18 cellular contexts compared by ENCODE assay signal in the genomic region with DNA sequence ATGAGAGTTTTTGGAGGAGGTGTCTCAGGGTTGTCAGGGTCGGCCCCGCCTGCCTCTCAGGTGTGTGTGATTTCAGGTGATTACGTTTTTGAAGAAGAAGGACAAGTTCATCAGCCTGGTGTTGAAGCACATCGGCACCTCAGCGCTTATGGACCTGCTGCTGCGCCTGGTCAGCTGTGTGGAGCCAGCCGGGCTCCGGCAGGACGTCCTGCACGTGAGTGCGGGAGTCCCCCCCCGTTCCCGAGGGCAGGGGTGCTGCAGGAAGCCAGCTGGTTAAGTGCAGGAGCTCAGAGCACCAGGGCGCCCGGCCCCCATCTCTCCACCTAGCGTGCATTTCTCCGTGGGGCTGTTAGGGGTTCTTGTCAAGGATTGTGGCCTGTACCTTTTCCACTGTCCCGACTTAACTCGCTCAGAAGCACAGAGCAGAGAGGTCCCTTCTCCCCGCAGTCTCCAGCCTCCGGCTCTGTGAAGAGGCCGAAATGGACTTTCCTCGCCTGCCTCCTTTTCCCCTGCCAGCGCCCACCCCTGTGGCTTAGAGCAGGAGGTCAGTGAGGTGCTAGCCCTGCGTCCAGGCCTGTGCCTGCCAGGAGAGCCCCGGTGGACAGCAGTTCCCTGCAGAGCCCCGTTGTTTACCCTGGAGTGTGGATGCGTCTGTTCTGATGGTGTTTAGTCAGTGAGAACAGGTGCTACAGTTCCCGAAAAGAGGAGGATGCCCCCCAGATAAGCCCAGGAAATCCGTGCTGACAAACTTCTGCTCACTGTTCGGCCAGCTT.
DNase-seq lines count a peak whose midpoint lies in the region; ATAC-seq, FAIRE-seq and TF ChIP-seq lines count a peak whose summit lies in the region.
"Had no signal": no experiment of that assay in that cellular context is flagged by ENCODE, and none has a peak within 500 bp of the region (broad histone marks: within the 10 kb centered on the region; RNA-seq: fewer than 3 reads in every experiment).

No MANE protein-coding gene starts in this region.

- TF ChIP-seq POLR2A in HCT116 (IDR thresholded peaks at IDR 0.05; ENCODE audit: borderline replicate concordance, extremely low read depth, insufficient read depth, insufficient read length): no peak
- TF ChIP-seq POLR2A in H1 (IDR thresholded peaks at IDR 0.05; ENCODE audit: control extremely low read depth in 1 of 2, low read depth in 2 of 2, low read length in 2 of 2): no peak

- no peak for TF ChIP-seq CTCF in HCT116 (IDR thresholded peaks at IDR 0.05 in 2 of 3, conservative IDR thresholded peaks at IDR 0.05 in 1 of 3; ENCODE audit: borderline replicate concordance in 1 of 3, insufficient read depth in 1 of 3, low read depth in 2 of 3, low read length in 2 of 3)
- no peak for TF ChIP-seq CTCF in H1 (IDR thresholded peaks at IDR 0.05; ENCODE audit: control extremely low read depth in 1 of 3, insufficient read depth in 1 of 3, low read depth in 1 of 3, low read length in 3 of 3)

- H3K79me2 ChIP-seq in HCT116 (ENCODE audit: insufficient read depth, low read length) (no peaks in the 10 kb centered on the region), H1 (ENCODE audit: control insufficient read depth in 1 of 2, insufficient read depth in 2 of 2, low read length in 2 of 2) (no peaks in the 10 kb centered on the region)

- H3K4me2 ChIP-seq in HCT116 (ENCODE audit: low read length) (no peak overlapping the region), H1 (ENCODE audit: insufficient read depth in 1 of 2, low read depth in 2 of 2, low read length in 2 of 2) (no peak overlapping the region), neuronal stem cell (ENCODE audit: insufficient read depth, low read length, poor library complexity, severe bottlenecking) (no peak overlapping the region)

- no peak for FAIRE-seq in H1 (lab: Jason Lieb, UNC)
- FAIRE-seq: A204.1 had no signal

- POLR2A ChIA-PET in HCT116 (lab: Charles Lee) (no interaction called here), H1 (lab: Charles Lee; ENCODE audit: partially characterized antibody) (no interaction called here)

- no peak overlapping the region for H3K56ac ChIP-seq in H1 (replicated peaks; ENCODE audit: insufficient read length, low read depth, low read length)

- no peaks in the 10 kb centered on the region for H3K27me3 ChIP-seq in HCT116 (ENCODE audit: insufficient read depth, low read length)
- no peaks in the 10 kb centered on the region for H3K27me3 ChIP-seq in H1 (replicated peaks in 1 of 4; ENCODE audit: control insufficient read depth in 3 of 4, extremely low read depth in 1 of 4, insufficient read depth in 3 of 4, low read length in 3 of 4)
- no peaks in the 10 kb centered on the region for H3K27me3 ChIP-seq in neuronal stem cell (ENCODE audit: control insufficient read depth in 3 of 3, insufficient read depth in 3 of 3, low read depth in 1 of 3, low read length in 3 of 3)
- H3K27me3 ChIP-seq: BE2C had no signal

- H3K4me3 ChIP-seq in HCT116 (replicated peaks in 1 of 2; ENCODE audit: low read depth in 1 of 2, low read length in 2 of 2) (no peak overlapping the region), H1 (ENCODE audit: extremely low read depth in 1 of 4, insufficient read depth in 2 of 4, low read depth in 3 of 4, low read length in 4 of 4) (no peak overlapping the region), neuronal stem cell (ENCODE audit: low read length in 2 of 2) (no peak overlapping the region)
- H3K4me3 ChIP-seq: HAP-1 had no signal

- H2BK15ac ChIP-seq in H1 (ENCODE audit: low read length): no peak overlapping the region
- H2BK15ac ChIP-seq in neuronal stem cell (ENCODE audit: low read length): no peak overlapping the region

- H3K23ac ChIP-seq in H1 (ENCODE audit: insufficient read length) (no peak overlapping the region), neuronal stem cell (ENCODE audit: low read depth, low read length, poor library complexity) (peak overlapping the region; percentile 47)

- H2BK120ac ChIP-seq in H1 (replicated peaks; ENCODE audit: low read depth, low read length) (no peak overlapping the region), neuronal stem cell (ENCODE audit: low read depth, low read length) (no peak overlapping the region)

- H3K14ac ChIP-seq in H1 (ENCODE audit: insufficient read length) (no peak overlapping the region), neuronal stem cell (ENCODE audit: low read length) (no peak overlapping the region)

- DNase-seq in D341Med (ENCODE audit: low spot score) (peak; percentile 25), HCT116 (ENCODE audit: low read depth, low spot score) (no peak), H1 (ENCODE audit: low read depth in 1 of 2, low spot score in 2 of 2) (no peak), neuronal stem cell (ENCODE audit: low spot score) (no peak), middle frontal gyrus (ENCODE audit: extremely low spot score, low spot score) (no peak), sciatic nerve (ENCODE audit: low spot score) (no peak)
- no peak for DNase-seq in stimulated activated effector memory CD8-positive, alpha-beta T cell treated with anti-CD3 and anti-CD28 coated beads, Interleukin-12 subunit alpha, Interleukin-12 subunit beta, amount 100 ng/mL, for 72 hours (ENCODE audit: low spot score in 2 of 2)
- DNase-seq: ACHN; BE2C; CD4-positive, alpha-beta T cell; DMS79 treated with DMSO at 0.1 percent for 48 hours; GF-D8; KG1 had no signal

- H3K4me1 Mint-ChIP-seq in stimulated activated effector memory CD8-positive, alpha-beta T cell treated with anti-CD3 and anti-CD28 coated beads, Interleukin-12 subunit alpha, Interleukin-12 subunit beta, amount 100 ng/mL, for 72 hours: no peaks in the 10 kb centered on the region

- WGBS in H1 (ENCODE audit: extremely low coverage in 1 of 2, insufficient coverage in 1 of 2, insufficient read length in 1 of 2, insufficient replicate concordance in 2 of 2, low coverage in 1 of 2, low lambda C conversion rate in 2 of 2, missing lambda C conversion rate in 1 of 2), 2 experiments: 93% methylated on average over 30 of the region's 31 CpGs; no CpG with 5 or more reads in 1 of the 2 experiments
- WGBS in neuronal stem cell (ENCODE audit: extremely low coverage in 2 of 2, insufficient read length in 2 of 2, insufficient replicate concordance in 1 of 2), 2 donors: no CpG with 5 or more reads among the region's 31 CpGs

- no peak overlapping the region for H2BK5ac ChIP-seq in H1 (ENCODE audit: low read depth, low read length)
- no peak overlapping the region for H2BK5ac ChIP-seq in neuronal stem cell (ENCODE audit: low read length)

- H3K18ac ChIP-seq in H1 (ENCODE audit: extremely low read depth, low read length) (no peak overlapping the region), neuronal stem cell (ENCODE audit: low read length) (no peak overlapping the region)

- TF ChIP-seq EP300 in H1 (IDR thresholded peaks at IDR 0.05; ENCODE audit: borderline replicate concordance in 1 of 2, low read depth in 2 of 2, low read length in 2 of 2): no peak

- H4K20me1 ChIP-seq in HCT116 (ENCODE audit: insufficient read depth): no peaks in the 10 kb centered on the region
- peaks cover 0 to 6% of the 10 kb centered on the region in 2 experiments for H4K20me1 ChIP-seq in H1 (replicated peaks in 1 of 2; ENCODE audit: control insufficient read depth in 1 of 2, insufficient read depth in 2 of 2, low read length in 2 of 2)

- H4K8ac ChIP-seq in H1 (ENCODE audit: extremely low read depth, insufficient read depth, low read length) (peak overlapping the region; percentile 14; the same call in 1 of the 2 replicates), neuronal stem cell (ENCODE audit: low read depth, low read length) (no peak overlapping the region)

- intact Hi-C loops in HCT116 (cut with micrococcal nuclease): no loop called here
- intact Hi-C loops in sciatic nerve (cut with DNase I): no loop called here

- no peaks in the 10 kb centered on the region for H3K9me2 ChIP-seq in HCT116 (ENCODE audit: insufficient read depth)

- peaks cover 97% of the 10 kb centered on the region for H3K36me3 Mint-ChIP-seq in stimulated activated effector memory CD8-positive, alpha-beta T cell treated with anti-CD3 and anti-CD28 coated beads, Interleukin-12 subunit alpha, Interleukin-12 subunit beta, amount 100 ng/mL, for 72 hours

- H3K79me1 ChIP-seq in H1 (ENCODE audit: low read depth, low read length): no peaks in the 10 kb centered on the region
- peaks cover 5% of the 10 kb centered on the region for H3K79me1 ChIP-seq in neuronal stem cell (ENCODE audit: low read depth, low read length)

- TF ChIP-seq RAD21 in HCT116 (IDR thresholded peaks at IDR 0.05; ENCODE audit: low read depth) (no peak), H1 (IDR thresholded peaks at IDR 0.05 in 1 of 2, conservative IDR thresholded peaks at IDR 0.05 in 1 of 2; ENCODE audit: low read depth in 2 of 2, low read length in 2 of 2) (no peak)

- H2BK12ac ChIP-seq in H1 (ENCODE audit: low read depth, low read length) (no peak overlapping the region), neuronal stem cell (ENCODE audit: low read length) (no peak overlapping the region)

- H3K9ac ChIP-seq in HCT116 (ENCODE audit: low read length): no peak overlapping the region
- no peak overlapping the region for H3K9ac ChIP-seq in H1 (replicated peaks in 1 of 4; ENCODE audit: extremely low read depth in 1 of 4, low read depth in 3 of 4, low read length in 3 of 4)
- H3K9ac ChIP-seq in neuronal stem cell (ENCODE audit: low read depth, low read length, poor library complexity): no peak overlapping the region

- H2BK20ac ChIP-seq in H1 (ENCODE audit: low read length): no peak overlapping the region

- H3K4me1 ChIP-seq in HCT116 (ENCODE audit: control insufficient read depth in 1 of 2, insufficient read depth in 2 of 2, low read length in 2 of 2): no peaks in the 10 kb centered on the region
- no peaks in the 10 kb centered on the region for H3K4me1 ChIP-seq in H1 (replicated peaks in 1 of 4; ENCODE audit: control insufficient read depth in 3 of 4, insufficient read depth in 4 of 4, low read length in 3 of 4)
- H3K4me1 ChIP-seq in neuronal stem cell (ENCODE audit: control insufficient read depth in 2 of 2, insufficient read depth in 1 of 2, low read depth in 1 of 2, low read length in 2 of 2): no peaks in the 10 kb centered on the region
- H3K4me1 ChIP-seq: BE2C, HAP-1 had no signal

- H3K36me3 ChIP-seq in HCT116 (ENCODE audit: control insufficient read depth in 1 of 2, insufficient read depth in 2 of 2, low read length in 2 of 2) (peaks cover 33 to 49% of the 10 kb centered on the region in 2 experiments; a peak in 3 of 4 replicates), H1 (ENCODE audit: control insufficient read depth in 2 of 4, insufficient read depth in 4 of 4, low read length in 3 of 4) (peaks cover 13 to 49% (median 36%) of the 10 kb centered on the region in 4 experiments), neuronal stem cell (replicated peaks in 1 of 2; ENCODE audit: control insufficient read depth in 2 of 2, insufficient read depth in 2 of 2, low read length in 2 of 2) (peaks cover 48 to 85% of the 10 kb centered on the region in 2 donors)

- H3K9me3 ChIP-seq in HCT116 (ENCODE audit: control insufficient read depth in 1 of 2, insufficient read depth in 1 of 2, low read depth in 1 of 2, low read length in 2 of 2) (no peaks in the 10 kb centered on the region), H1 (ENCODE audit: insufficient read depth in 2 of 2, low read depth in 1 of 2, low read length in 1 of 2) (no peaks in the 10 kb centered on the region), neuronal stem cell (replicated peaks in 1 of 2; ENCODE audit: control insufficient read depth in 2 of 2, insufficient read depth in 1 of 2, low read depth in 1 of 2, low read length in 2 of 2) (no peaks in the 10 kb centered on the region)
- H3K9me3 ChIP-seq: BE2C, HAP-1 had no signal

- H4K91ac ChIP-seq in H1 (replicated peaks; ENCODE audit: insufficient read length, low read length) (no peak overlapping the region), neuronal stem cell (ENCODE audit: low read depth, low read length, poor library complexity) (no peak overlapping the region)

- no peak overlapping the region for H3K27ac ChIP-seq in HCT116 (ENCODE audit: low read depth, low read length)
- H3K27ac ChIP-seq in H1 (ENCODE audit: low read depth, low read length): no peak overlapping the region
- H3K27ac ChIP-seq in neuronal stem cell (replicated peaks; ENCODE audit: low read length): no peak overlapping the region
- H3K27ac ChIP-seq: C4-2B, HL-60 had no signal

- no peak overlapping the region for H2AFZ ChIP-seq in HCT116 (ENCODE audit: low read depth, low read length, poor library complexity, severe bottlenecking)
- H2AFZ ChIP-seq in H1 (ENCODE audit: low read length): no peak overlapping the region
- H2AFZ ChIP-seq in neuronal stem cell (ENCODE audit: low read length): no peak overlapping the region

- no peak overlapping the region for H3K27ac Mint-ChIP-seq in stimulated activated effector memory CD8-positive, alpha-beta T cell treated with anti-CD3 and anti-CD28 coated beads, Interleukin-12 subunit alpha, Interleukin-12 subunit beta, amount 100 ng/mL, for 72 hours
- H3K27ac Mint-ChIP-seq: CD4-positive, alpha-beta T cell had no signal

- no TSS peak for BruUV-seq in HCT116 (replicated peaks; lab: Mats Ljungman, UMichigan)

- H3K4me3 Mint-ChIP-seq in stimulated activated effector memory CD8-positive, alpha-beta T cell treated with anti-CD3 and anti-CD28 coated beads, Interleukin-12 subunit alpha, Interleukin-12 subunit beta, amount 100 ng/mL, for 72 hours: no peak overlapping the region
- H3K4me3 Mint-ChIP-seq: CD4-positive, alpha-beta T cell had no signal

- ATAC-seq in HCT116 (0 out of 2 replicates have a peak, but pooled peaks have one; percentile 13), SK-N-SH treated with all-trans-retinoic acid at 6 μM for 48 hours (no peak), sciatic nerve (no peak)
- ATAC-seq in stimulated activated effector memory CD8-positive, alpha-beta T cell treated with anti-CD3 and anti-CD28 coated beads, Interleukin-12 subunit alpha, Interleukin-12 subunit beta, amount 100 ng/mL, for 72 hours: no peak

- RAD21 ChIA-PET in HCT116 (lab: Charles Lee; ENCODE audit: low non-redundant PET in 1 of 2, low total read pairs in 2 of 2, uncharacterized antibody in 2 of 2, unreplicated experiment in 2 of 2): interaction anchor here in 1 of 2 experiments (0.6 kb wide), 1 partner anchor 206 kb away, joined by 3 read pairs; no protein-coding TSS in a partner anchor

- H3K4ac ChIP-seq in H1 (replicated peaks; ENCODE audit: insufficient read length, low read depth, low read length) (no peak overlapping the region), neuronal stem cell (ENCODE audit: low read length) (no peak overlapping the region)

- H3K9me3 Mint-ChIP-seq in stimulated activated effector memory CD8-positive, alpha-beta T cell treated with anti-CD3 and anti-CD28 coated beads, Interleukin-12 subunit alpha, Interleukin-12 subunit beta, amount 100 ng/mL, for 72 hours: no peaks in the 10 kb centered on the region
- H3K9me3 Mint-ChIP-seq: CD4-positive, alpha-beta T cell had no signal

- no peaks in the 10 kb centered on the region for H3K23me2 ChIP-seq in H1 (ENCODE audit: low read depth, low read length)

- H2AK5ac ChIP-seq in H1 (ENCODE audit: low read depth, low read length) (no peak overlapping the region), neuronal stem cell (ENCODE audit: low read depth, low read length) (no peak overlapping the region)

- CTCF ChIA-PET in HCT116 (lab: Charles Lee) (interaction anchor here (1.3 to 1.5 kb wide), 3 partner anchors 15 to 111 kb away, joined by 3 to 7 read pairs (median 4); a partner anchor contains a TSS), H1 (lab: Charles Lee; ENCODE audit: partially characterized antibody) (interaction anchor here (0.8 to 1.7 kb wide), 4 partner anchors 8 to 82 kb away, joined by 3 to 8 read pairs (median 4); no protein-coding TSS in a partner anchor)

- H4K5ac ChIP-seq in H1 (ENCODE audit: insufficient read length, low read depth, low read length): no peak overlapping the region
